Comparison of ENCODE assay signal across 1 cellular context in genomic region chr12:54160807-54161480, GRCh38.
TF ChIP-seq lines count a peak whose summit lies in the region.

No MANE protein-coding gene starts in this region.

TF ChIP-seq in K562, 482 proteins besides CTCF, POLR2A, EP300 and RAD21:
- TF ChIP-seq ARID2 (IDR thresholded peaks at IDR 0.05), result no peak
- TF ChIP-seq CBFA2T3 (IDR thresholded peaks at IDR 0.05), result no peak
- no peak for TF ChIP-seq ZC3H8 (IDR thresholded peaks at IDR 0.05)
- TF ChIP-seq ZSCAN32 (CRISPR knock-in tag; IDR thresholded peaks at IDR 0.05), result no peak
- TF ChIP-seq EHMT2 (IDR thresholded peaks at IDR 0.05), result no peak
- TF ChIP-seq TEAD1 (CRISPR knock-in tag; IDR thresholded peaks at IDR 0.05), result no peak
- TF ChIP-seq, protein P1, sequence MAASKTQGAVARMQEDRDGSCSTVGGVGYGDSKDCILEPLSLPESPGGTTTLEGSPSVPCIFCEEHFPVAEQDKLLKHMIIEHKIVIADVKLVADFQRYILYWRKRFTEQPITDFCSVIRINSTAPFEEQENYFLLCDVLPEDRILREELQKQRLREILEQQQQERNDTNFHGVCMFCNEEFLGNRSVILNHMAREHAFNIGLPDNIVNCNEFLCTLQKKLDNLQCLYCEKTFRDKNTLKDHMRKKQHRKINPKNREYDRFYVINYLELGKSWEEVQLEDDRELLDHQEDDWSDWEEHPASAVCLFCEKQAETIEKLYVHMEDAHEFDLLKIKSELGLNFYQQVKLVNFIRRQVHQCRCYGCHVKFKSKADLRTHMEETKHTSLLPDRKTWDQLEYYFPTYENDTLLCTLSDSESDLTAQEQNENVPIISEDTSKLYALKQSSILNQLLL (CRISPR knock-in tag; IDR thresholded peaks at IDR 0.05; ENCODE audit: borderline replicate concordance), result no peak
- TF ChIP-seq ZNF384 (IDR thresholded peaks at IDR 0.05; ENCODE audit: low read depth, low read length), result no peak
